1 cellular context compared by ENCODE assay signal in genomic region chr22:37462983-37463382, GRCh38.
A peak's percentile ranks its signal among the peaks of the same experiment; 100 is the strongest.
TF ChIP-seq lines count a peak whose summit lies in the region.

No MANE protein-coding gene starts in this region.

TF ChIP-seq in GM23338, 12 proteins besides CTCF, POLR2A, EP300 and RAD21:
- TF ChIP-seq ZNF462 (CRISPR knock-in tag; IDR thresholded peaks at IDR 0.05) (no peak), REST (IDR thresholded peaks at IDR 0.05; ENCODE audit: unreplicated experiment) (peak; percentile 89), POLR2AphosphoS5 (IDR thresholded peaks at IDR 0.05; ENCODE audit: low read depth) (no peak)
